Comparison of ENCODE assay signal across 15 cellular contexts in genomic region chrX:139058831-139059495, GRCh38.
DNase-seq lines count a peak whose midpoint lies in the region; ATAC-seq and TF ChIP-seq lines count a peak whose summit lies in the region.
"Had no signal": no experiment of that assay in that cellular context is flagged by ENCODE, and none has a peak within 500 bp of the region (broad histone marks: within the 10 kb centered on the region; RNA-seq: fewer than 3 reads in every experiment).

No MANE protein-coding gene starts in this region.

- H3K4me1 ChIP-seq in hepatocyte (ENCODE audit: insufficient read depth), result no peaks in the 10 kb centered on the region
- H3K4me1 ChIP-seq: sigmoid colon, transverse colon had no signal

- peaks cover 8% of the 10 kb centered on the region for H3K9me3 ChIP-seq in hepatocyte (ENCODE audit: low read depth)
- H3K9me3 ChIP-seq: sigmoid colon, transverse colon had no signal

- in situ Hi-C loops in ACHN (cut with HindIII; ENCODE audit: low pct_ligation_motif_present, low pct_unique_long_range_greater_than_20kb, low sequenced_read_pairs), result no loop called here

- no peak for TF ChIP-seq CTCF in hepatocyte (IDR thresholded peaks at IDR 0.05; ENCODE audit: poor library complexity)

- H3K4me3 ChIP-seq in hepatocyte, result no peak overlapping the region
- H3K4me3 ChIP-seq: sigmoid colon, transverse colon had no signal

- no peaks in the 10 kb centered on the region for H3K27me3 ChIP-seq in hepatocyte
- H3K27me3 ChIP-seq: sigmoid colon, transverse colon had no signal

- H3K27ac ChIP-seq in hepatocyte, result no peak overlapping the region
- H3K27ac ChIP-seq: KMS-11, sigmoid colon, transverse colon had no signal

- no peak overlapping the region for H3K4me2 ChIP-seq in hepatocyte
- H3K4me2 ChIP-seq: KMS-11 had no signal

- H3K27ac Mint-ChIP-seq in immature natural killer cell, result no peak overlapping the region
- H3K27ac Mint-ChIP-seq: brain had no signal

- ATAC-seq in HG02610 (IDR thresholded peaks at IDR 0.05; ENCODE audit: unreplicated experiment), result peak; percentile 44
- no peak for ATAC-seq in GM19452 (IDR thresholded peaks at IDR 0.05; ENCODE audit: unreplicated experiment)

- H3K4me3 Mint-ChIP-seq in immature natural killer cell, result no peak overlapping the region
- H3K4me3 Mint-ChIP-seq: brain had no signal

- H3K27me3 Mint-ChIP-seq in immature natural killer cell (ENCODE audit: low read depth in 3 of 3), result peaks cover 0 to 7% (median 5%) of the 10 kb centered on the region in 3 donors
- H3K27me3 Mint-ChIP-seq: brain had no signal

- no peaks in the 10 kb centered on the region for H3K36me3 ChIP-seq in hepatocyte (replicated peaks; ENCODE audit: insufficient read depth, low read depth)
- H3K36me3 ChIP-seq: sigmoid colon, transverse colon had no signal

- no peaks in the 10 kb centered on the region for H3K4me1 Mint-ChIP-seq in immature natural killer cell
- H3K4me1 Mint-ChIP-seq: brain had no signal

- H3K9me2 ChIP-seq in hepatocyte (replicated peaks; ENCODE audit: insufficient read depth), result no peaks in the 10 kb centered on the region

- H2AFZ ChIP-seq in hepatocyte, result no peak overlapping the region

- no peaks in the 10 kb centered on the region for H3K36me3 Mint-ChIP-seq in immature natural killer cell

- H3K9me3 Mint-ChIP-seq in immature natural killer cell, result peaks cover 0 to 4% (median under 1%) of the 10 kb centered on the region in 6 donors

- H3K79me2 ChIP-seq in hepatocyte, result no peaks in the 10 kb centered on the region

- 65% methylated on average over 4 of the region's 4 CpGs for WGBS in hepatocyte (ENCODE audit: low lambda C conversion rate, missing lambda C conversion rate)

- H4K20me1 ChIP-seq in hepatocyte (ENCODE audit: insufficient read depth, poor library complexity, severe bottlenecking), result no peaks in the 10 kb centered on the region

- DNase-seq in ACHN (peak; percentile 0), RPMI7951 (ENCODE audit: low read depth) (peak; percentile 27), hepatocyte (ENCODE audit: low spot score) (peak; percentile 16), immature natural killer cell (no peak), NCI-H1105 treated with DMSO at 0.1 percent for 48 hours (lab: John Stamatoyannopoulos, UW) (no peak), foreskin melanocyte (no peak)
- DNase-seq: activated T-cell treated with anti-CD3 and anti-CD28 coated beads for 4 hours, DND-41, NCI-H226, sigmoid colon, transverse colon had no signal

Comparison
In these comparisons a context has a peak if more than half of its experiments do, and no peak if none do; other contexts are left out.
1. DNase-seq: peak in ACHN (single experiment), RPMI7951 (single experiment) and hepatocyte (single experiment); none in immature natural killer cell (0 of 3), NCI-H1105 treated with DMSO at 0.1 percent for 48 hours (single experiment) and foreskin melanocyte (single experiment).